16 cellular contexts compared by ENCODE assay signal in the genomic region with DNA sequence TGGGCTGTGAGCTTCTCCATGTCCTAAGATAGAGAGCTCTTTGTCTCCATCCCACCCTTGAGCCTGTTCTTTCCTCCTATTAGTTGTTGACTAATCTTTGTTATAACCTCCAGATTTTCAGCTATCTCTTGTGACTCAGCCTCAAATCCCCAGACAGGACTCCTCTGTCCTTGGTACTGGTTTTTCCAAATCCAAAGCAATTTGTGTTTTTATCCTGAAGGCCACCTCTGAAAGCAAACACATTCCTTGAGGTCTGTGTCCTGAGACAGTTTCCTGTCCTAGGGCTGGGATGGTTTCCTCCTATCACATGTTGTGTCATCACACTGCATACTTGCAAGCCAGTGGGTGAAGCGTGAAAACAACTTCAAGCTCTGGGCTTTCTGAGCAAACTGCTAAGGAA. TPM values are rescaled to one million over a fixed set of nuclear protein-coding genes. Genes with fewer than 3 reads are reported as not detected.
A peak's percentile ranks its signal among the peaks of the same experiment; 100 is the strongest.
DNase-seq lines count a peak whose midpoint lies in the region; ATAC-seq and TF ChIP-seq lines count a peak whose summit lies in the region.
"Had no signal": no experiment of that assay in that cellular context is flagged by ENCODE, and none has a peak within 500 bp of the region (broad histone marks: within the 10 kb centered on the region; RNA-seq: fewer than 3 reads in every experiment).

No MANE protein-coding gene starts in this region.

- H3K79me2 ChIP-seq in PC-3 (ENCODE audit: low read length) = peaks cover 3% of the 10 kb centered on the region

- ATAC-seq in PC-3 = no peak
- no peak for ATAC-seq in activated T-helper 17 cell treated with anti-CD3 and anti-CD28 coated beads, Interleukin-2, amount 50 U/mL, for 72 hours (replicated peaks)
- ATAC-seq: Panc1 had no signal

- H3K9ac ChIP-seq in PC-3 (ENCODE audit: low read length) = no peak overlapping the region

- CTCF ChIA-PET in PC-3 (lab: Charles Lee) = interaction anchor here (0.5 kb wide), 1 partner anchor 1567 kb away, joined by 3 read pairs; no protein-coding TSS in a partner anchor

- POLR2A ChIA-PET in PC-3 (lab: Charles Lee; ENCODE audit: unreplicated experiment) = no interaction called here

- H3K4me1 ChIP-seq in PC-3 (ENCODE audit: insufficient read depth, low read length) = peaks cover 47% of the 10 kb centered on the region
- H3K4me1 ChIP-seq: prostate gland had no signal

- no peaks in the 10 kb centered on the region for H3K36me3 ChIP-seq in PC-3 (ENCODE audit: low read depth, low read length)
- H3K36me3 ChIP-seq: prostate gland had no signal

- H3K4me1 Mint-ChIP-seq in activated T-helper 17 cell treated with anti-CD3 and anti-CD28 coated beads, Interleukin-2, amount 50 U/mL, for 72 hours = no peaks in the 10 kb centered on the region

- H3F3A ChIP-seq in PC-3 (ENCODE audit: low read length, unreplicated experiment) = peaks cover 11% of the 10 kb centered on the region

- H3K27me3 ChIP-seq in PC-3 (ENCODE audit: low read length) = no peaks in the 10 kb centered on the region

- H3K36me3 Mint-ChIP-seq in activated T-helper 17 cell treated with anti-CD3 and anti-CD28 coated beads, Interleukin-2, amount 50 U/mL, for 72 hours (ENCODE audit: low read depth) = no peaks in the 10 kb centered on the region

- H3K4me3 ChIP-seq in PC-3 (ENCODE audit: low read length) (no peak overlapping the region), choroid plexus epithelial cell (ENCODE audit: low read depth, low read length) (no peak overlapping the region)
- H3K4me3 ChIP-seq: prostate gland had no signal

- TF ChIP-seq CTCF in PC-3 (conservative IDR thresholded peaks at IDR 0.05; ENCODE audit: low read depth, low read length) = no peak
- no peak for TF ChIP-seq CTCF in choroid plexus epithelial cell (conservative IDR thresholded peaks at IDR 0.05; ENCODE audit: low read depth, low read length)
- no peak for TF ChIP-seq CTCF in GM13977 (IDR thresholded peaks at IDR 0.05; ENCODE audit: extremely low read depth, insufficient read depth, missing control alignments)

- H3K27me3 Mint-ChIP-seq in activated T-helper 17 cell treated with anti-CD3 and anti-CD28 coated beads, Interleukin-2, amount 50 U/mL, for 72 hours = peaks cover 29% of the 10 kb centered on the region

- no peak overlapping the region for H3K27ac ChIP-seq in PC-3 (ENCODE audit: low read length)
- H3K27ac ChIP-seq: prostate gland had no signal

- no peak overlapping the region for H3K27ac Mint-ChIP-seq in activated T-helper 17 cell treated with anti-CD3 and anti-CD28 coated beads, Interleukin-2, amount 50 U/mL, for 72 hours

- H3K9me2 ChIP-seq in PC-3 (replicated peaks; ENCODE audit: low read length) = no peaks in the 10 kb centered on the region

- no peak overlapping the region for H3K4me3 Mint-ChIP-seq in activated T-helper 17 cell treated with anti-CD3 and anti-CD28 coated beads, Interleukin-2, amount 50 U/mL, for 72 hours

- BruUV-seq in PC-3 (replicated peaks; lab: Mats Ljungman, UMichigan) = no TSS peak

- no peaks in the 10 kb centered on the region for H3K9me3 ChIP-seq in PC-3 (ENCODE audit: low read length)
- H3K9me3 ChIP-seq: prostate gland had no signal

- intact Hi-C loops in PC-3 (cut with micrococcal nuclease) = loop anchor here (5.0 kb wide), 1 partner anchor 153 kb away; no protein-coding TSS in a partner anchor

- peak; percentile 94 for DNase-seq in COLO829 (ENCODE audit: low spot score)
- peak; percentile 54 for DNase-seq in PC-3
- peak; percentile 60 for DNase-seq in choroid plexus epithelial cell (ENCODE audit: low read depth)
- DNase-seq in left kidney (ENCODE audit: low read depth, low spot score) = peak; percentile 58
- no peak for DNase-seq in NCI-H774 (lab: John Stamatoyannopoulos, UW)
- no peak for DNase-seq in GM13977 (ENCODE audit: low spot score)
- DNase-seq in NCI-H2107 (lab: John Stamatoyannopoulos, UW) = no peak
- DNase-seq: activated CD4-positive, alpha-beta T cell treated with anti-CD3 and anti-CD28 coated beads, Interleukin-2, amount 50 U/mL, for 48 hours; activated gamma-delta T cell; NCI-H1092 treated with DMSO at 0.1 percent for 48 hours; stimulated activated CD4-positive, alpha-beta T cell treated with anti-CD3 and anti-CD28 coated beads, Interleukin-2, amount 100 ng/mL, for 24 hours; T-helper 9 cell had no signal

- H2AFZ ChIP-seq in PC-3 (ENCODE audit: low read length) = no peak overlapping the region

- H4K20me1 ChIP-seq in PC-3 (ENCODE audit: low read length) = no peaks in the 10 kb centered on the region

- no peaks in the 10 kb centered on the region for H3K9me3 Mint-ChIP-seq in activated T-helper 17 cell treated with anti-CD3 and anti-CD28 coated beads, Interleukin-2, amount 50 U/mL, for 72 hours

- in situ Hi-C loops in GM13977 (cut with MboI; ENCODE audit: low pct_unique_long_range_greater_than_20kb, low sequenced_read_pairs, unreplicated experiment) = no loop called here

- no peak overlapping the region for H3K4me2 ChIP-seq in PC-3 (ENCODE audit: low read length)

RNA-seq across cellular contexts. Expression of a gene that starts 8.5 kb away (rescaled TPM):
- total RNA-seq in PC-3 (2014; rRNA removed) = 60.1 and 71.0 TPM in 2 replicates
- not detected for total RNA-seq in activated T-helper 17 cell treated with anti-CD3 and anti-CD28 coated beads, Interleukin-2, amount 50 U/mL, for 72 hours
- total RNA-seq: NCI-H460 had no signal

Comparison
In these comparisons a context has a peak if more than half of its experiments do, and no peak if none do; other contexts are left out.
1. DNase-seq: peak in COLO829 (single experiment), PC-3 (single experiment), choroid plexus epithelial cell (single experiment) and left kidney (single experiment); none in NCI-H774 (single experiment), GM13977 (single experiment) and NCI-H2107 (single experiment).
2. RNA of a gene that starts 8.5 kb away (total RNA-seq): 60.1 to 71.0 TPM in PC-3; not detected in activated T-helper 17 cell treated with anti-CD3 and anti-CD28 coated beads, Interleukin-2, amount 50 U/mL, for 72 hours; every median in the first group is over 10 times any median in the second.